ENCODE assay signal across 16 cellular contexts in genomic region chr20:1840865-1841553, GRCh38. TPM values are rescaled to one million over a fixed set of nuclear protein-coding genes. Genes with fewer than 3 reads are reported as not detected.
DNase-seq lines count a peak whose midpoint lies in the region; ATAC-seq, FAIRE-seq and TF ChIP-seq lines count a peak whose summit lies in the region.
"Had no signal": no experiment of that assay in that cellular context is flagged by ENCODE, and none has a peak within 500 bp of the region (broad histone marks: within the 10 kb centered on the region; RNA-seq: fewer than 3 reads in every experiment).

No MANE protein-coding gene starts in this region.

- H3K9me3 ChIP-seq in endodermal cell (ENCODE audit: control insufficient read depth, low read length), result peaks cover 8% of the 10 kb centered on the region
- no peaks in the 10 kb centered on the region for H3K9me3 ChIP-seq in neural progenitor cell (ENCODE audit: low read depth)

- CTCF ChIA-PET in activated naive CD4-positive, alpha-beta T cell treated with anti-CD3 and anti-CD28 coated beads for 36 hours (lab: Charles Lee), result no interaction called here

- peak overlapping the region; percentile 9 for H3K27ac Mint-ChIP-seq in activated naive CD4-positive, alpha-beta T cell treated with anti-CD3 and anti-CD28 coated beads for 36 hours
- H3K27ac Mint-ChIP-seq in endodermal cell, result no peak overlapping the region
- H3K27ac Mint-ChIP-seq in neural progenitor cell, result peak overlapping the region; percentile 2
- H3K27ac Mint-ChIP-seq: activated CD4-positive, alpha-beta memory T cell treated with anti-CD3 and anti-CD28 coated beads, Interleukin-2, amount 10 ng/mL, durations not matched to agents 7 days and 5 days; CD4-positive, alpha-beta T cell; mesothelial cell of epicardium; type B pancreatic cell had no signal

- H3K27ac ChIP-seq in endodermal cell (ENCODE audit: low read depth, low read length) (no peak overlapping the region), neural progenitor cell (no peak overlapping the region)

- H3K79me2 ChIP-seq in neural progenitor cell (ENCODE audit: low read depth), result no peaks in the 10 kb centered on the region

- H3K9me3 Mint-ChIP-seq in activated naive CD4-positive, alpha-beta T cell treated with anti-CD3 and anti-CD28 coated beads for 36 hours, result no peaks in the 10 kb centered on the region
- H3K9me3 Mint-ChIP-seq in endodermal cell (peaks cover 15% of the 10 kb centered on the region), neural progenitor cell (no peaks in the 10 kb centered on the region)
- H3K9me3 Mint-ChIP-seq: activated CD4-positive, alpha-beta memory T cell treated with anti-CD3 and anti-CD28 coated beads, Interleukin-2, amount 10 ng/mL, durations not matched to agents 7 days and 5 days; CD4-positive, alpha-beta T cell; mesothelial cell of epicardium had no signal

- peaks cover 2% of the 10 kb centered on the region for H3K27me3 Mint-ChIP-seq in activated naive CD4-positive, alpha-beta T cell treated with anti-CD3 and anti-CD28 coated beads for 36 hours (ENCODE audit: low read depth)
- H3K27me3 Mint-ChIP-seq in endodermal cell (ENCODE audit: insufficient read depth) (no peaks in the 10 kb centered on the region), neural progenitor cell (ENCODE audit: insufficient read depth, low read depth) (peaks cover 15% of the 10 kb centered on the region)

- no peak overlapping the region for H3K4me2 ChIP-seq in neural progenitor cell

- H3K4me1 Mint-ChIP-seq in activated naive CD4-positive, alpha-beta T cell treated with anti-CD3 and anti-CD28 coated beads for 36 hours (ENCODE audit: low read depth), result peaks cover 12% of the 10 kb centered on the region
- H3K4me1 Mint-ChIP-seq in endodermal cell (no peaks in the 10 kb centered on the region), neural progenitor cell (peaks cover 30% of the 10 kb centered on the region)

- H3K27me3 ChIP-seq in endodermal cell (ENCODE audit: control insufficient read depth, insufficient read depth, low read length, poor library complexity, severe bottlenecking) (no peaks in the 10 kb centered on the region), neural progenitor cell (no peaks in the 10 kb centered on the region)

- H3K9ac ChIP-seq in endodermal cell (ENCODE audit: extremely low read depth, low read length, poor library complexity, severe bottlenecking) (no peak overlapping the region), neural progenitor cell (no peak overlapping the region)

- H3F3A ChIP-seq in neural progenitor cell (ENCODE audit: low read depth), result peaks cover 15% of the 10 kb centered on the region

- H2AFZ ChIP-seq in neural progenitor cell (replicated peaks), result no peak overlapping the region

- H3K4me3 ChIP-seq in endodermal cell (ENCODE audit: low read length) (no peak overlapping the region), neural progenitor cell (no peak overlapping the region)

- H3K36me3 ChIP-seq in endodermal cell (ENCODE audit: control insufficient read depth, insufficient read depth, low read length), result no peaks in the 10 kb centered on the region
- H3K36me3 ChIP-seq in neural progenitor cell, result no peaks in the 10 kb centered on the region

- 69 to 72% methylated on average over 3 to 5 of the region's 6 CpGs for WGBS in endodermal cell (ENCODE audit: insufficient coverage in 1 of 2, insufficient read length in 1 of 2), 2 experiments

- peak; percentile 9 for FAIRE-seq in urothelium cell line (lab: Jason Lieb, UNC)
- FAIRE-seq: GM12892, TTC549 had no signal

- TF ChIP-seq CTCF in endodermal cell (conservative IDR thresholded peaks at IDR 0.05), result no peak
- no peak for TF ChIP-seq CTCF in neural progenitor cell (IDR thresholded peaks at IDR 0.05)

- H3K36me3 Mint-ChIP-seq in activated naive CD4-positive, alpha-beta T cell treated with anti-CD3 and anti-CD28 coated beads for 36 hours (ENCODE audit: low read depth), result no peaks in the 10 kb centered on the region
- no peaks in the 10 kb centered on the region for H3K36me3 Mint-ChIP-seq in endodermal cell (ENCODE audit: low read depth)
- no peaks in the 10 kb centered on the region for H3K36me3 Mint-ChIP-seq in neural progenitor cell
- H3K36me3 Mint-ChIP-seq: mesothelial cell of epicardium, type B pancreatic cell had no signal

- no peak for DNase-seq in activated naive CD4-positive, alpha-beta T cell treated with anti-CD3 and anti-CD28 coated beads for 36 hours
- DNase-seq in activated naive CD4-positive, alpha-beta T cell (lab: John Stamatoyannopoulos, UW), result no peak
- peak; percentile 82 for DNase-seq in endodermal cell
- DNase-seq in neural progenitor cell (ENCODE audit: low spot score), result no peak
- no peak for DNase-seq in urothelium cell line (ENCODE audit: low spot score)
- DNase-seq in NCI-H446 treated with DMSO at 0.1 percent for 48 hours (lab: John Stamatoyannopoulos, UW), result no peak
- DNase-seq in hippocampal formation (lab: John Stamatoyannopoulos, UW), result no peak
- DNase-seq: 8988T; activated CD4-positive, alpha-beta memory T cell treated with anti-CD3 and anti-CD28 coated beads, Interleukin-2, amount 10 ng/mL, durations not matched to agents 7 days and 5 days; CD4-positive, alpha-beta T cell; NCI-H2171 had no signal

- intact Hi-C loops in activated naive CD4-positive, alpha-beta T cell treated with anti-CD3 and anti-CD28 coated beads for 36 hours (cut with micrococcal nuclease), result loop anchor here (5.0 to 10.0 kb wide), 3 partner anchors 39 to 216 kb away; partner anchors contain the start of gene SIRPB1

- H4K20me1 ChIP-seq in neural progenitor cell (ENCODE audit: low read depth), result no peaks in the 10 kb centered on the region

- ATAC-seq in GM19467 (IDR thresholded peaks at IDR 0.05; ENCODE audit: unreplicated experiment), result no peak

- no peak overlapping the region for H3K4me3 Mint-ChIP-seq in activated naive CD4-positive, alpha-beta T cell treated with anti-CD3 and anti-CD28 coated beads for 36 hours
- H3K4me3 Mint-ChIP-seq in endodermal cell (no peak overlapping the region), neural progenitor cell (no peak overlapping the region)
- H3K4me3 Mint-ChIP-seq: activated CD4-positive, alpha-beta memory T cell treated with anti-CD3 and anti-CD28 coated beads, Interleukin-2, amount 10 ng/mL, durations not matched to agents 7 days and 5 days; CD4-positive, alpha-beta T cell; mesothelial cell of epicardium; type B pancreatic cell had no signal

- H3K4me1 ChIP-seq in endodermal cell (ENCODE audit: control insufficient read depth, insufficient read depth, low read length) (no peaks in the 10 kb centered on the region), neural progenitor cell (peaks cover 4% of the 10 kb centered on the region)

RNA-seq across cellular contexts. Expression of gene SIRPA, which starts 54.2 kb away (rescaled TPM):
- total RNA-seq in activated naive CD4-positive, alpha-beta T cell treated with anti-CD3 and anti-CD28 coated beads for 36 hours, result under 1 TPM; 0.10 to 0.12 TPM
- total RNA-seq in endodermal cell, result 1 to 10 TPM; 5.1 to 6.3 TPM
- polyA plus RNA-seq in endodermal cell (2013, experiment 1 of 2), result 11.6 TPM
- 11.1 TPM for polyA plus RNA-seq in endodermal cell (2013, experiment 2 of 2)
- total RNA-seq in neural progenitor cell (ENCODE audit: low replicate concordance), result 5.1 and 7.8 TPM in 2 replicates
- total RNA-seq: activated CD4-positive, alpha-beta memory T cell treated with anti-CD3 and anti-CD28 coated beads, Interleukin-2, amount 10 ng/mL, durations not matched to agents 7 days and 5 days had no signal
